Comparison of ENCODE assay signal across 16 cellular contexts in the genomic region with DNA sequence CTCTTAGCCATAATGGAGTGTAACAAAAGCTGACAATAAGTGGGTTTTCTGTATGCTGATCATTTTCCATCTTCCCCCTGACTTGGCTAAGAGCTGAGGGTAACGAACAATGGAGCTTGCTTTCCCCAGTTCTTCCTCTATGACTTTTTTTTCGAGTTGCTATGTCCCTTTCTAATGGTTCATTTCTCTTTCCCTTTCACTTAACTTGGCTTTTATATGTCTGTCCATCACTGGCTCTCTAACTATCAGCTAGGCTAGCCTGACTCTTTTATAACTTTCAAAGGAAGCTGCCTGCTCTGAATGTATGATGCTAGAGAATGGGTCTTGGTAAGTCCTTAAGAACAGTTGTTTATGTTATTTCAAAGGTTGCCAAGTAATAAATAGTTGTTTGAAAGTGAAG.
"Had no signal": no experiment of that assay in that cellular context is flagged by ENCODE, and none has a peak within 500 bp of the region (broad histone marks: within the 10 kb centered on the region; RNA-seq: fewer than 3 reads in every experiment).

No MANE protein-coding gene starts in this region.

- H3K27ac ChIP-seq: ovary, spleen, thyroid gland had no signal

- DNase-seq: activated CD4-positive, alpha-beta T cell treated with anti-CD3 and anti-CD28 coated beads, Interleukin-2, amount 10 ng/mL, durations not matched to agents 7 days and 5 days; activated CD8-positive, alpha-beta memory T cell treated with anti-CD3 and anti-CD28 coated beads, Interleukin-2, amount 50 U/mL, for 4 hours; activated naive CD4-positive, alpha-beta T cell treated with anti-CD3 and anti-CD28 coated beads, Interleukin-2, amount 10 ng/mL, durations not matched to agents 7 days and 5 days; activated naive CD8-positive, alpha-beta T cell treated with anti-CD3 and anti-CD28 coated beads, Interleukin-2, amount 50 U/mL, for 24 hours; activated T-cell treated with anti-CD3 and anti-CD28 coated beads, Interleukin-2, amount 50 U/mL, for 4 hours; immature natural killer cell; kidney glomerular epithelial cell; mesenchymal stem cell; mucosa of descending colon; naive B cell; ovary; spleen; stimulated activated CD4-positive, alpha-beta T cell treated with anti-CD3 and anti-CD28 coated beads, Interleukin-4, amount 100 ng/mL, for 4 hours; thyroid gland had no signal

- ATAC-seq: activated CD4-positive, CD25-positive, alpha-beta regulatory T cell treated with anti-CD3 and anti-CD28 coated beads, Interleukin-2, amount 50 U/mL, for 24 hours; activated naive CD8-positive, alpha-beta T cell treated with anti-CD3 and anti-CD28 coated beads, Interleukin-2, amount 50 U/mL, for 24 hours; activated T-cell treated with anti-CD3 and anti-CD28 coated beads, Interleukin-2, amount 50 U/mL, for 4 hours; mucosa of descending colon; stimulated activated memory B cell treated with anti-CD40 and anti-IgM and Interleukin-4, amounts not matched to agents 10 μg/mL and 1 μg/mL and 100 μg/mL, for 72 hours had no signal
